8 cellular contexts compared by ENCODE assay signal in genomic region chr16:18789850-18790706, GRCh38. TPM values are rescaled to one million over a fixed set of nuclear protein-coding genes. Genes with fewer than 3 reads are reported as not detected.
A peak's percentile ranks its signal among the peaks of the same experiment; 100 is the strongest.
DNase-seq lines count a peak whose midpoint lies in the region; TF ChIP-seq lines count a peak whose summit lies in the region.

TSS of gene RPS15A (minus strand) at chr16:18790334. CDS start at chr16:18789113, 1,221 bp downstream.

- H3K4me1 ChIP-seq in effector memory CD4-positive, alpha-beta T cell (ENCODE audit: control insufficient read depth, insufficient read depth, low read length, poor library complexity, severe bottlenecking): peaks cover 26% of the 10 kb centered on the region

- CTCF ChIA-PET in activated CD8-positive, alpha-beta memory T cell treated with anti-CD3 and anti-CD28 coated beads for 36 hours (lab: Charles Lee): interaction anchor here (0.6 to 5.2 kb wide), 3 partner anchors 9 to 1062 kb away, joined by 3 to 46 read pairs (median 13); partner anchors contain the start of gene ARL6IP1

- peak within 1 kb of the TSS; percentile 73 for H3K27ac ChIP-seq in effector memory CD4-positive, alpha-beta T cell (ENCODE audit: insufficient read depth, low read length, poor library complexity, severe bottlenecking)

- no peak for TF ChIP-seq CTCF in GM20000 (IDR thresholded peaks at IDR 0.05; ENCODE audit: extremely low read depth, missing control alignments)

- H3K4me3 ChIP-seq in effector memory CD4-positive, alpha-beta T cell (ENCODE audit: insufficient read depth, low read depth, low read length, poor library complexity, severe bottlenecking): peak within 1 kb of the TSS; percentile 99

- peaks cover 50% of the 10 kb centered on the region for H3K36me3 ChIP-seq in effector memory CD4-positive, alpha-beta T cell (ENCODE audit: control insufficient read depth, insufficient read depth, low read length)

- POLR2A ChIA-PET in activated CD8-positive, alpha-beta memory T cell treated with anti-CD3 and anti-CD28 coated beads for 36 hours (lab: Charles Lee): interaction anchor here (0.7 to 7.7 kb wide), 5 partner anchors 11 to 765 kb away, joined by 3 to 119 read pairs (median 3); partner anchors contain the start of genes ARL6IP1, COQ7, SMG1 and VPS35L

- DNase-seq in CMK (ENCODE audit: low read depth) (peak; percentile 94), GM20000 (ENCODE audit: low spot score) (peak; percentile 94), HT-29 (ENCODE audit: low spot score) (peak; percentile 98), NOMO-1 (lab: John Stamatoyannopoulos, UW; ENCODE audit: unreplicated experiment in 2 of 2) (peak; percentile 94 to 95), medulla oblongata (ENCODE audit: extremely low spot score) (peak; percentile 98)
- peak; percentile 85 to 92 (median 89) for DNase-seq in effector memory CD4-positive, alpha-beta T cell
- peak; percentile 83 for DNase-seq in stimulated activated CD8-positive, alpha-beta memory T cell treated with anti-CD3 and anti-CD28 coated beads, Interleukin-12 subunit alpha, Interleukin-12 subunit beta, amount 100 ng/mL, for 1 hour (ENCODE audit: low read depth)

- no peaks in the 10 kb centered on the region for H3K9me3 ChIP-seq in effector memory CD4-positive, alpha-beta T cell (ENCODE audit: control insufficient read depth, low read length)

- no peaks in the 10 kb centered on the region for H3K27me3 ChIP-seq in effector memory CD4-positive, alpha-beta T cell (replicated peaks; ENCODE audit: control insufficient read depth, insufficient read depth, low read length, poor library complexity, severe bottlenecking)

RNA-seq across cellular contexts. Expression of gene RPS15A, which starts in this region (rescaled TPM):
- total RNA-seq in HT-29 (2014; rRNA removed; shearing (Covaris generic)): 1,332 and 1,417 TPM in 2 replicates
- 1,000 to 10,000 TPM; 1,651 to 1,670 TPM for total RNA-seq in activated CD8-positive, alpha-beta memory T cell treated with anti-CD3 and anti-CD28 coated beads for 36 hours

Comparison
In these comparisons a context has a peak if more than half of its experiments do, and no peak if none do; other contexts are left out.
1. Peak in every context shown above with its lines: DNase-seq, H3K4me3 ChIP-seq and H3K27ac ChIP-seq.